Comparison of ENCODE assay signal across 23 cellular contexts in genomic region chr17:21174186-21174585, GRCh38. TPM values are rescaled to one million over a fixed set of nuclear protein-coding genes. Genes with fewer than 3 reads are reported as not detected.
DNase-seq lines count a peak whose midpoint lies in the region; ATAC-seq and TF ChIP-seq lines count a peak whose summit lies in the region.
"Had no signal": no experiment of that assay in that cellular context is flagged by ENCODE, and none has a peak within 500 bp of the region (broad histone marks: within the 10 kb centered on the region; RNA-seq: fewer than 3 reads in every experiment).

No MANE protein-coding gene starts in this region.

- H3K27ac ChIP-seq in ascending aorta (peak overlapping the region; percentile 32 to 38), fibroblast of lung (ENCODE audit: insufficient read depth, low read length) (peak overlapping the region; percentile 45), lung (ENCODE audit: low read depth in 1 of 2, low read length in 1 of 2) (peak overlapping the region in 1 of 2 donors; percentile 32), tibial artery (peak overlapping the region; percentile 60 to 66)
- H3K27ac ChIP-seq: neutrophil had no signal

- H3K4me2 ChIP-seq in fibroblast of lung (ENCODE audit: extremely low read depth, insufficient read depth, low read length), result no peak overlapping the region

- no peaks in the 10 kb centered on the region for H4K20me1 ChIP-seq in fibroblast of lung (ENCODE audit: control insufficient read depth, extremely low read depth, insufficient read depth, low read length)

- H2AFZ ChIP-seq in fibroblast of lung (ENCODE audit: low read length), result no peak overlapping the region

- TF ChIP-seq CTCF in ascending aorta (IDR thresholded peaks at IDR 0.05) (no peak), fibroblast of lung (conservative IDR thresholded peaks at IDR 0.05 in 1 of 2, IDR thresholded peaks at IDR 0.05 in 1 of 2; ENCODE audit: low read depth in 1 of 2, low read length in 2 of 2) (no peak), lung (IDR thresholded peaks at IDR 0.05; ENCODE audit: control extremely low read depth, extremely low read depth) (no peak), tibial artery (IDR thresholded peaks at IDR 0.05) (no peak)

- H3K79me2 ChIP-seq in fibroblast of lung (ENCODE audit: control insufficient read depth, insufficient read depth, low read length), result no peaks in the 10 kb centered on the region

- ATAC-seq in lung (ENCODE audit: insufficient read depth, low FRiP score), result no peak
- ATAC-seq: esophagus mucosa had no signal

- WGBS in lung, 2 donors, result 62 to 77% methylated on average over 8 of the region's 8 CpGs

- H3K27me3 ChIP-seq in ascending aorta (no peaks in the 10 kb centered on the region), fibroblast of lung (ENCODE audit: control insufficient read depth, insufficient read depth, low read length) (no peaks in the 10 kb centered on the region), lung (ENCODE audit: control insufficient read depth, insufficient read depth) (no peaks in the 10 kb centered on the region), tibial artery (no peaks in the 10 kb centered on the region)
- H3K27me3 ChIP-seq: neutrophil had no signal

- H3K4me3 ChIP-seq in ascending aorta (no peak overlapping the region), fibroblast of lung (replicated peaks in 1 of 4; ENCODE audit: control extremely low read depth in 1 of 4, insufficient read depth in 1 of 4, low read depth in 3 of 4, low read length in 4 of 4) (no peak overlapping the region), lung (no peak overlapping the region), tibial artery (no peak overlapping the region)

- H3K4me1 ChIP-seq in ascending aorta (peaks cover 5 to 12% of the 10 kb centered on the region in 2 donors), fibroblast of lung (ENCODE audit: control insufficient read depth, extremely low read depth, insufficient read depth, low read length) (peaks cover 9% of the 10 kb centered on the region), lung (ENCODE audit: control insufficient read depth in 2 of 2, insufficient read depth in 2 of 2, low read length in 2 of 2) (peaks cover 3 to 27% of the 10 kb centered on the region in 2 donors), tibial artery (peaks cover 0 to 45% (median 28%) of the 10 kb centered on the region in 4 donors)

- H3K36me3 ChIP-seq in ascending aorta (peaks cover 0 to 19% of the 10 kb centered on the region in 2 donors), fibroblast of lung (ENCODE audit: control insufficient read depth, insufficient read depth, low read length) (no peaks in the 10 kb centered on the region), lung (ENCODE audit: control insufficient read depth in 2 of 2, insufficient read depth in 2 of 2, low read length in 2 of 2) (peaks cover 0 to 11% of the 10 kb centered on the region in 2 donors), tibial artery (peaks cover 0 to 34% (median 5%) of the 10 kb centered on the region in 3 donors)

- H3K9me3 ChIP-seq in ascending aorta (no peaks in the 10 kb centered on the region), fibroblast of lung (ENCODE audit: control insufficient read depth, insufficient read depth, low read depth, low read length) (no peaks in the 10 kb centered on the region), lung (ENCODE audit: control insufficient read depth in 2 of 2, insufficient read depth in 1 of 2, low read length in 1 of 2) (peaks cover 0 to 2% of the 10 kb centered on the region in 2 donors), tibial artery (no peaks in the 10 kb centered on the region)
- H3K9me3 ChIP-seq: neutrophil had no signal

- DNase-seq in ascending aorta (ENCODE audit: low spot score in 2 of 2) (peak in 1 of 2 donors; percentile 45), fibroblast of lung (ENCODE audit: low read depth in 2 of 2) (no peak), lung (ENCODE audit: low spot score) (peak; percentile 7), tibial artery (no peak), NCI-H1105 treated with DMSO at 0.1 percent for 48 hours (lab: John Stamatoyannopoulos, UW) (no peak), cerebellar cortex (ENCODE audit: low spot score) (no peak), UCSD-AML1 (lab: John Stamatoyannopoulos, UW; ENCODE audit: unreplicated experiment) (no peak)
- DNase-seq: activated CD4-positive, alpha-beta T cell treated with anti-CD3 and anti-CD28 coated beads for 48 hours; activated effector memory CD4-positive, alpha-beta T cell treated with anti-CD3 and anti-CD28 coated beads, Interleukin-2, amount 50 U/mL, for 16 hours; AML-193; amygdala; CD8-positive, alpha-beta memory T cell; central memory CD4-positive, alpha-beta T cell; DMS53; effector CD4-positive, alpha-beta T cell; KBM-7; NCI-H146; NCI-H2227 treated with DMSO at 0.1 percent for 48 hours; NCI-H748 treated with DMSO at 0.1 percent for 48 hours; retina; SW 1271 had no signal

- no peak overlapping the region for H3K9ac ChIP-seq in fibroblast of lung (ENCODE audit: insufficient read depth, low read length)

- intact Hi-C loops in ascending aorta (cut with DNase I), result no loop called here
- intact Hi-C loops in tibial artery (cut with DNase I; ENCODE audit: low total_unique reads), result no loop called here

RNA-seq across cellular contexts. Expression of gene TMEM11, which starts 39.8 kb away (rescaled TPM):
- total RNA-seq in ascending aorta (25.7 TPM), fibroblast of lung (17.7 and 21.5 TPM in 2 replicates), lung (10 to 100 TPM; 12.1 to 26.1 TPM)
- polyA plus RNA-seq in fibroblast of lung (40.8 and 41.1 TPM in 2 replicates), lung (10 to 100 TPM; 28.1 to 29.4 TPM)
- polyA plus RNA-seq in fibroblast of lung (2012), result 34.5 and 37.6 TPM in 2 replicates
- polyA minus RNA-seq in fibroblast of lung (ENCODE audit: low replicate concordance), result 46.5 and 59.2 TPM in 2 replicates

RNA-seq across cellular contexts. Expression of gene DHRS7B, which starts 47.4 kb away (rescaled TPM):
- total RNA-seq in ascending aorta (89.5 TPM), fibroblast of lung (7.7 and 15.5 TPM in 2 replicates), lung (10 to 100 TPM; 19.4 to 26.1 TPM)
- polyA plus RNA-seq in fibroblast of lung (15.7 and 21.5 TPM in 2 replicates), lung (10 to 100 TPM; 37.3 to 55.6 TPM)
- 20.7 and 24.7 TPM in 2 replicates for polyA plus RNA-seq in fibroblast of lung (2012)
- 27.5 and 71.1 TPM in 2 replicates for polyA minus RNA-seq in fibroblast of lung (ENCODE audit: low replicate concordance)
